ENCODE assay signal across 8 cellular contexts in the genomic region with DNA sequence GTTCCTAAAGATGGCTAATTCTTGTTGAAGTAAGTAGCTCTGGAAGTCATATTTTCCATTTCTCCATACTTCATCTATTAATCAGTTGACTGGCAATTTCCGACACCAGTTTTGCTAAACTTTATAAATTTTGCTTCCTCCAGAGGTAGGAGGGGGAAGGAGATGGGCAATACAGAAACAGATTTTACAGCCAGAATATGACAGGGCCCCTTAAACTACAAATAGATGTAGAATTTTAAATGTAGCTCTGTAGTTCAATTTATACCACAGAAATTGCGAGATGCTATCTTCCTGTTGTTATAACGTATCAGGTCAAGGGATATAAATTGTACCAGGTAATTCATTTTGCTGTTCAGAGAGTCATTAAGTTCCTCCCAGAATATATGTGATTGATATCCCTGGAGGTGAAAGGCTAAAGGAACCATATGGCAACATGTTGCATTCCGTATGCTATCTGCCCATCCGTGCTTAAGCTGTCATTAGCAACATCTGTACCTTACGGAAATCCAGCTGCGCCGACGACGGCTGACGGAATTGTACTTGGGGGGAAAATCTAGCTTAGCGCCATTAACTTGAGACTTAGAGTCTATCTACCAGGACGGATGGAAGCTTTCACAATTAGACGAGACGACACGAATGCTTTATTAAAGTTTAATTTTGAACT. TPM values are rescaled to one million over a fixed set of nuclear protein-coding genes. Genes with fewer than 3 reads are reported as not detected.
DNase-seq lines count a peak whose midpoint lies in the region; ATAC-seq and TF ChIP-seq lines count a peak whose summit lies in the region.

No MANE protein-coding gene starts in this region.

- peaks cover 12% of the 10 kb centered on the region for H3K4me1 Mint-ChIP-seq in chondrocyte (ENCODE audit: low read depth)

- no peaks in the 10 kb centered on the region for H3K27me3 ChIP-seq in transverse colon

- TF ChIP-seq POLR2A in transverse colon (IDR thresholded peaks at IDR 0.05), result no peak

- H3K27ac ChIP-seq in mesodermal cell (ENCODE audit: low read depth, low read length, severe bottlenecking) (peak overlapping the region; percentile 99), transverse colon (peak overlapping the region; percentile 100)

- no peaks in the 10 kb centered on the region for H3K36me3 Mint-ChIP-seq in chondrocyte (ENCODE audit: low read depth)

- H3K4me3 Mint-ChIP-seq in chondrocyte (ENCODE audit: unreplicated experiment), result peak overlapping the region; percentile 86

- no peaks in the 10 kb centered on the region for H3K9me3 ChIP-seq in mesodermal cell (ENCODE audit: control insufficient read depth, low read length)
- no peaks in the 10 kb centered on the region for H3K9me3 ChIP-seq in transverse colon

- TF ChIP-seq CTCF in chondrocyte (IDR thresholded peaks at IDR 0.05), result no peak
- peak in 1 of 5 experiments; percentile 1 for TF ChIP-seq CTCF in transverse colon (IDR thresholded peaks at IDR 0.05)

- DNase-seq in SKM-1 treated with dmso at 0.1 percent for 144 hours (lab: John Stamatoyannopoulos, UW; ENCODE audit: unreplicated experiment) (peak; percentile 55), SKM-1 (lab: John Stamatoyannopoulos, UW; ENCODE audit: unreplicated experiment) (no peak), RKO (ENCODE audit: low spot score) (peak; percentile 71), chondrocyte (ENCODE audit: low spot score) (no peak), transverse colon (peak; percentile 34), globus pallidus (ENCODE audit: low spot score) (no peak)

- H3K4me3 ChIP-seq in mesodermal cell (ENCODE audit: extremely low read depth, insufficient read depth, low read length, poor library complexity, severe bottlenecking) (peak overlapping the region; percentile 79), transverse colon (peak overlapping the region; percentile 86 to 100 (median 96))

- H3K4me1 ChIP-seq in mesodermal cell (ENCODE audit: control insufficient read depth, insufficient read depth, low read length, poor library complexity, severe bottlenecking) (no peaks in the 10 kb centered on the region), transverse colon (peaks cover 16 to 54% (median 33%) of the 10 kb centered on the region in 4 donors)

- WGBS in mesodermal cell (ENCODE audit: insufficient coverage in 2 of 2), 2 experiments, result 5 to 13% methylated on average over 13 to 15 of the region's 16 CpGs
- whole genome bisulfite sequencing in transverse colon (ENCODE audit: low coverage in 1 of 2), 2 donors, result 4 to 11% methylated on average over 3 to 16 of the region's 16 CpGs

- peak; percentile 12 for ATAC-seq in HG03108 (IDR thresholded peaks at IDR 0.05; ENCODE audit: unreplicated experiment)

- no peaks in the 10 kb centered on the region for H3K9me3 Mint-ChIP-seq in chondrocyte (ENCODE audit: low read depth)

- TF ChIP-seq EP300 in transverse colon (IDR thresholded peaks at IDR 0.05; ENCODE audit: low read depth), result no peak

- intact Hi-C loops in transverse colon (cut with DNase I; ENCODE audit: low total_unique reads), result no loop called here

- in situ Hi-C loops in transverse colon (cut with MboI; ENCODE audit: low pct_ligation_motif_present in 1 of 4, low pct_unique_long_range_greater_than_20kb in 1 of 4, low sequenced_read_pairs in 3 of 4), result loop anchor here in 3 of 4 donors (10.0 to 25.0 kb wide), 3 partner anchors 54 to 246 kb away; a partner anchor contains a TSS

- H3K36me3 ChIP-seq in mesodermal cell (ENCODE audit: control insufficient read depth, insufficient read depth, low read length) (no peaks in the 10 kb centered on the region), transverse colon (no peaks in the 10 kb centered on the region)

- peak overlapping the region; percentile 98 for H3K27ac Mint-ChIP-seq in chondrocyte (ENCODE audit: unreplicated experiment)

- H3K27me3 Mint-ChIP-seq in chondrocyte (ENCODE audit: low read depth), result no peaks in the 10 kb centered on the region

RNA-seq across cellular contexts. Expression of a gene that starts 8.4 kb away (rescaled TPM):
- 1.2 TPM in 3 replicates for total RNA-seq in chondrocyte
- 1.00 TPM for polyA plus RNA-seq in mesodermal cell (2013, experiment 1 of 2)
- polyA plus RNA-seq in mesodermal cell (2013, experiment 2 of 2), result 1.1 TPM
- total RNA-seq in transverse colon, result 1 to 10 TPM; 2.9 to 7.4 (median 4.1) TPM

Comparison
In these comparisons a context has a peak if more than half of its experiments do, and no peak if none do; other contexts are left out.
1. DNase-seq: peak in SKM-1 treated with dmso at 0.1 percent for 144 hours (single experiment), RKO (single experiment) and transverse colon (single experiment); none in SKM-1 (single experiment), chondrocyte (single experiment) and globus pallidus (single experiment).